1 cellular context compared by ENCODE assay signal in genomic region chr6:27889275-27889627, GRCh38.
TF ChIP-seq lines count a peak whose summit lies in the region.

No MANE protein-coding gene starts in this region.

TF ChIP-seq in GM23338, 12 proteins besides CTCF, POLR2A, EP300 and RAD21 (continued from another document):
- TF ChIP-seq REST (IDR thresholded peaks at IDR 0.05; ENCODE audit: unreplicated experiment) (no peak), JUNB (IDR thresholded peaks at IDR 0.05; ENCODE audit: unreplicated experiment) (no peak), ETS1 (IDR thresholded peaks at IDR 0.05) (no peak), ZNF114 (CRISPR knock-in tag; IDR thresholded peaks at IDR 0.05) (no peak), NANOG (IDR thresholded peaks at IDR 0.05; ENCODE audit: borderline replicate concordance) (no peak), EZH2phosphoT487 (IDR thresholded peaks at IDR 0.05; ENCODE audit: unreplicated experiment) (no peak), EZH2 (IDR thresholded peaks at IDR 0.05; ENCODE audit: low read depth, unreplicated experiment) (no peak), STAT1 (IDR thresholded peaks at IDR 0.05; ENCODE audit: unreplicated experiment) (no peak), ZNF462 (CRISPR knock-in tag; IDR thresholded peaks at IDR 0.05) (no peak)
TF ChIP-seq in GM23338: peak in this region for 0.
